19 cellular contexts compared by ENCODE assay signal in the genomic region with DNA sequence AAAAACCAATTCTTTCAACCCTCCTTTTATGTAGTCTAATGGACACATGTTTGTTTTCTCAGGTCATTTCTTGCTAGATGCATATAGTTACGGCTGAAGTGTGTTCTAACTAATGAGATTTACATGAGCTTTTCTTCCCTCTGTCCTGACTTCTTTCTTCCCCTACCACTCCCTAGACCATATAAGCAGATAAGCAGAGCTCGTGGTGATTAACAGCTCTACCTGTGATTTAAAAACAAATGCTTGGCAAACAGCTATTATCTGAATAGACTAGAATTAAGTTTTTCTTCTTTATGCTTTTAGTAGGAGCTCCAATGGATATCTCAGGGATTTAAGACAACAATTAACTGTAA. TPM values are rescaled to one million over a fixed set of nuclear protein-coding genes. Genes with fewer than 3 reads are reported as not detected.
DNase-seq lines count a peak whose midpoint lies in the region; ATAC-seq, FAIRE-seq and TF ChIP-seq lines count a peak whose summit lies in the region.
"Had no signal": no experiment of that assay in that cellular context is flagged by ENCODE, and none has a peak within 500 bp of the region (broad histone marks: within the 10 kb centered on the region; RNA-seq: fewer than 3 reads in every experiment).

No MANE protein-coding gene starts in this region.

- H3K9ac ChIP-seq in rectal smooth muscle tissue (ENCODE audit: low read length): no peak overlapping the region
- H3K9ac ChIP-seq: BLaER1 had no signal

- H3K4me3 ChIP-seq in RWPE2 (ENCODE audit: severe bottlenecking): no peak overlapping the region
- no peak overlapping the region for H3K4me3 ChIP-seq in esophagus squamous epithelium
- no peak overlapping the region for H3K4me3 ChIP-seq in rectal smooth muscle tissue (ENCODE audit: low read length)
- H3K4me3 ChIP-seq: BLaER1, HAP-1, upper lobe of left lung had no signal

- no peaks in the 10 kb centered on the region for H3K27me3 ChIP-seq in RWPE2 (ENCODE audit: insufficient read depth, poor library complexity, severe bottlenecking)
- no peaks in the 10 kb centered on the region for H3K27me3 ChIP-seq in esophagus squamous epithelium
- no peaks in the 10 kb centered on the region for H3K27me3 ChIP-seq in rectal smooth muscle tissue (ENCODE audit: control insufficient read depth, insufficient read depth, low read length)
- H3K27me3 ChIP-seq: BLaER1, upper lobe of left lung had no signal

- TF ChIP-seq CTCF in D721Med (IDR thresholded peaks at IDR 0.05; ENCODE audit: insufficient read depth, missing control alignments): no peak
- TF ChIP-seq CTCF in RWPE2 (IDR thresholded peaks at IDR 0.05; ENCODE audit: poor library complexity, severe bottlenecking): no peak
- no peak for TF ChIP-seq CTCF in esophagus squamous epithelium (IDR thresholded peaks at IDR 0.05)
- no peak for TF ChIP-seq CTCF in GM13976 (IDR thresholded peaks at IDR 0.05; ENCODE audit: borderline replicate concordance, control extremely low read depth, extremely low read depth, insufficient read depth, missing control alignments)

- H3K9me3 ChIP-seq in RWPE2 (ENCODE audit: severe bottlenecking): no peaks in the 10 kb centered on the region
- H3K9me3 ChIP-seq in esophagus squamous epithelium: no peaks in the 10 kb centered on the region
- H3K9me3 ChIP-seq: BLaER1, HAP-1, upper lobe of left lung had no signal

- WGBS in esophagus squamous epithelium, 2 donors: 51 to 54% methylated on average over 2 of the region's 2 CpGs

- peak; percentile 67 for FAIRE-seq in D721Med (lab: Jason Lieb, UNC)

- in situ Hi-C loops in GM13976 (cut with MboI; ENCODE audit: low sequenced_read_pairs, unreplicated experiment): no loop called here

- intact Hi-C loops in esophagus squamous epithelium (cut with DNase I): no loop called here

- H3K4me1 ChIP-seq in RWPE2 (ENCODE audit: insufficient read depth, poor library complexity, severe bottlenecking): peaks cover 14% of the 10 kb centered on the region
- peaks cover 0 to 53% (median 8%) of the 10 kb centered on the region in 3 donors for H3K4me1 ChIP-seq in esophagus squamous epithelium
- peaks cover 11% of the 10 kb centered on the region for H3K4me1 ChIP-seq in rectal smooth muscle tissue (ENCODE audit: control insufficient read depth, insufficient read depth, low read length)

- peaks cover 78% of the 10 kb centered on the region for H3K36me3 ChIP-seq in RWPE2 (ENCODE audit: low read depth)
- peaks cover 0 to 19% (median 0%) of the 10 kb centered on the region in 3 donors for H3K36me3 ChIP-seq in esophagus squamous epithelium
- peaks cover 19% of the 10 kb centered on the region for H3K36me3 ChIP-seq in rectal smooth muscle tissue (ENCODE audit: control insufficient read depth, insufficient read depth, low read length)

- H3K27ac ChIP-seq in RWPE2 (ENCODE audit: poor library complexity, severe bottlenecking) (peak overlapping the region; percentile 62), esophagus squamous epithelium (peak overlapping the region; percentile 26 to 70 (median 60)), rectal smooth muscle tissue (ENCODE audit: low read depth, low read length) (peak overlapping the region; percentile 64)
- H3K27ac ChIP-seq: BLaER1, RWPE1, upper lobe of left lung had no signal

- no peak for TF ChIP-seq POLR2A in esophagus squamous epithelium (IDR thresholded peaks at IDR 0.05)

- no peak for DNase-seq in D721Med (ENCODE audit: insufficient read length, low spot score)
- no peak for DNase-seq in RWPE2 (ENCODE audit: low spot score)
- no peak for DNase-seq in esophagus squamous epithelium (lab: John Stamatoyannopoulos, UW)
- no peak for DNase-seq in stimulated activated CD4-positive, alpha-beta T cell treated with anti-CD3 and anti-CD28 coated beads, Interleukin-15, amount 100 ng/mL, for 24 hours
- DNase-seq in SW480 (ENCODE audit: low spot score): no peak
- DNase-seq in GM13976 (ENCODE audit: low spot score): no peak
- DNase-seq: activated CD4-positive, alpha-beta T cell treated with anti-CD3 and anti-CD28 coated beads for 48 hours; activated T-cell treated with anti-CD3 and anti-CD28 coated beads, Interleukin-2, amount 50 U/mL, for 1 hour; cortex of kidney; DND-41; naive B cell; NCI-H748 treated with DMSO at 0.1 percent for 48 hours; retina; stimulated activated CD4-positive, alpha-beta T cell treated with anti-CD3 and anti-CD28 coated beads, Interleukin-4, amount 100 ng/mL, for 1 hour; upper lobe of left lung had no signal

- no peak; the same call in 2 of the 3 replicates for ATAC-seq in RWPE2 (ENCODE audit: low read depth)

RNA-seq across cellular contexts. Expression of a gene that starts 18.6 kb away (rescaled TPM):
- 10 to 100 TPM; 56.5 to 72.4 (median 70.8) TPM for total RNA-seq in esophagus squamous epithelium

RNA-seq across cellular contexts. Expression of a gene that starts 40.5 kb away (rescaled TPM):
- 1 to 10 TPM; 3.6 to 5.6 (median 4.9) TPM for total RNA-seq in esophagus squamous epithelium
